13 cellular contexts compared by ENCODE assay signal in genomic region chr2:198055726-198056125, GRCh38.
DNase-seq lines count a peak whose midpoint lies in the region; ATAC-seq and TF ChIP-seq lines count a peak whose summit lies in the region.
"Had no signal": no experiment of that assay in that cellular context is flagged by ENCODE, and none has a peak within 500 bp of the region (broad histone marks: within the 10 kb centered on the region; RNA-seq: fewer than 3 reads in every experiment).

No MANE protein-coding gene starts in this region.

- no peak for ATAC-seq in left ventricle myocardium superior

- no TSS peak for BruUV-seq in A673 (replicated peaks; lab: Mats Ljungman, UMichigan)

- H3K9ac ChIP-seq in mesendoderm (ENCODE audit: low read length): no peak overlapping the region

- H3K27ac ChIP-seq in left ventricle myocardium inferior (replicated peaks) (peak overlapping the region; percentile 69), mesendoderm (ENCODE audit: low read depth, low read length) (no peak overlapping the region), A673 (ENCODE audit: low read depth, low read length, poor library complexity, severe bottlenecking) (no peak overlapping the region)
- H3K27ac ChIP-seq: C4-2B had no signal

- no peaks in the 10 kb centered on the region for H3K27me3 Mint-ChIP-seq in brain
- H3K27me3 Mint-ChIP-seq: CD4-positive, alpha-beta memory T cell had no signal

- H3K36me3 Mint-ChIP-seq in brain: no peaks in the 10 kb centered on the region
- H3K36me3 Mint-ChIP-seq: CD4-positive, alpha-beta memory T cell had no signal

- no peak overlapping the region for H3K4me3 Mint-ChIP-seq in brain
- H3K4me3 Mint-ChIP-seq: CD4-positive, alpha-beta memory T cell; HFFc6 had no signal

- DNase-seq in left ventricle myocardium inferior (no peak), left ventricle myocardium superior (no peak), mesendoderm (peak; percentile 19), A673 (ENCODE audit: low spot score) (no peak), pons (ENCODE audit: low spot score) (no peak)
- no peak for DNase-seq in effector CD4-positive, alpha-beta T cell
- DNase-seq: BE2C; CD4-positive, alpha-beta memory T cell; DMS79; HCEC 1CT; HFFc6 had no signal

- H2BK5ac ChIP-seq in mesendoderm (ENCODE audit: low read length): no peak overlapping the region

- no peak overlapping the region for H3K23ac ChIP-seq in mesendoderm (ENCODE audit: low read length)

- H3K36me3 ChIP-seq in left ventricle myocardium inferior (no peaks in the 10 kb centered on the region), mesendoderm (ENCODE audit: control insufficient read depth, insufficient read depth, low read length) (no peaks in the 10 kb centered on the region), A673 (ENCODE audit: insufficient read depth, low read length, poor library complexity, severe bottlenecking) (no peaks in the 10 kb centered on the region)
- H3K36me3 ChIP-seq: BE2C had no signal

- H3K27ac Mint-ChIP-seq in brain: peak overlapping the region in 3 of 5 experiments; percentile 23 to 71 (median 30)
- H3K27ac Mint-ChIP-seq: CD4-positive, alpha-beta memory T cell; HFFc6 had no signal

- H2BK120ac ChIP-seq in mesendoderm (ENCODE audit: low read depth, low read length): no peak overlapping the region

- POLR2A ChIA-PET in A673 (lab: Charles Lee; ENCODE audit: low non-redundant PET): interaction anchor here (0.6 kb wide), 1 partner anchor 43 kb away, joined by 4 read pairs; no protein-coding TSS in a partner anchor

- no peaks in the 10 kb centered on the region for H3K27me3 ChIP-seq in left ventricle myocardium inferior (ENCODE audit: low read depth)
- no peaks in the 10 kb centered on the region for H3K27me3 ChIP-seq in mesendoderm (ENCODE audit: insufficient read depth, low read length, poor library complexity)
- H3K27me3 ChIP-seq in A673 (replicated peaks; ENCODE audit: insufficient read depth, low read depth, low read length, poor library complexity): peaks cover 3% of the 10 kb centered on the region
- H3K27me3 ChIP-seq: BE2C had no signal

- TF ChIP-seq CTCF in left ventricle myocardium inferior (IDR thresholded peaks at IDR 0.05; ENCODE audit: borderline replicate concordance) (no peak), brain (conservative IDR thresholded peaks at IDR 0.05) (no peak), A673 (conservative IDR thresholded peaks at IDR 0.05; ENCODE audit: low read depth, low read length) (no peak)

- H3K4me1 Mint-ChIP-seq in brain: peaks cover 26% of the 10 kb centered on the region

- H2BK15ac ChIP-seq in mesendoderm (replicated peaks; ENCODE audit: low read depth): no peak overlapping the region

- H3K4me3 ChIP-seq in left ventricle myocardium inferior: no peak overlapping the region
- no peak overlapping the region for H3K4me3 ChIP-seq in mesendoderm (ENCODE audit: low read length)
- no peak overlapping the region for H3K4me3 ChIP-seq in A673 (ENCODE audit: low read depth, low read length, poor library complexity, severe bottlenecking)

- no peak overlapping the region for H3K56ac ChIP-seq in mesendoderm (ENCODE audit: low read length)

- H3K4ac ChIP-seq in mesendoderm (ENCODE audit: low read depth, low read length): no peak overlapping the region

- no peaks in the 10 kb centered on the region for H3K79me2 ChIP-seq in mesendoderm (ENCODE audit: control insufficient read depth, insufficient read depth, low read length)

- no peak overlapping the region for H4K5ac ChIP-seq in mesendoderm (ENCODE audit: low read length)

- H3K79me1 ChIP-seq in mesendoderm (ENCODE audit: low read length): no peaks in the 10 kb centered on the region

- CTCF ChIA-PET in A673 (lab: Charles Lee): no interaction called here

- H3K4me2 ChIP-seq in mesendoderm (ENCODE audit: low read length): no peak overlapping the region

- no CpG with 5 or more reads among the region's 2 CpGs for WGBS in mesendoderm (ENCODE audit: extremely low coverage, insufficient coverage, low lambda C conversion rate)

- no peaks in the 10 kb centered on the region for H3K9me3 Mint-ChIP-seq in brain
- H3K9me3 Mint-ChIP-seq: CD4-positive, alpha-beta memory T cell; HFFc6 had no signal

- no peak overlapping the region for H3K18ac ChIP-seq in mesendoderm (ENCODE audit: low read length)

- intact Hi-C loops in left ventricle myocardium inferior (cut with micrococcal nuclease) (loop anchor here (5.0 kb wide), 1 partner anchor 253 kb away; the partner anchor contains the start of gene PLCL1), left ventricle myocardium superior (cut with micrococcal nuclease) (no loop called here), A673 (cut with micrococcal nuclease; ENCODE audit: unreplicated experiment) (no loop called here)

- H2AK5ac ChIP-seq in mesendoderm (ENCODE audit: low read length): no peak overlapping the region

- H4K8ac ChIP-seq in mesendoderm (ENCODE audit: low read depth, low read length): no peak overlapping the region

- H3K4me1 ChIP-seq in left ventricle myocardium inferior (peaks cover 72% of the 10 kb centered on the region), mesendoderm (ENCODE audit: control insufficient read depth, low read depth, low read length) (no peaks in the 10 kb centered on the region), A673 (ENCODE audit: insufficient read depth, low read length, poor library complexity, severe bottlenecking) (no peaks in the 10 kb centered on the region)
- H3K4me1 ChIP-seq: BE2C had no signal

- H3K9me3 ChIP-seq in left ventricle myocardium inferior (replicated peaks): no peaks in the 10 kb centered on the region
- no peaks in the 10 kb centered on the region for H3K9me3 ChIP-seq in A673 (ENCODE audit: low read depth, low read length, poor library complexity, severe bottlenecking)
- H3K9me3 ChIP-seq: BE2C had no signal
